Comparison of ENCODE assay signal across 25 cellular contexts in the genomic region with DNA sequence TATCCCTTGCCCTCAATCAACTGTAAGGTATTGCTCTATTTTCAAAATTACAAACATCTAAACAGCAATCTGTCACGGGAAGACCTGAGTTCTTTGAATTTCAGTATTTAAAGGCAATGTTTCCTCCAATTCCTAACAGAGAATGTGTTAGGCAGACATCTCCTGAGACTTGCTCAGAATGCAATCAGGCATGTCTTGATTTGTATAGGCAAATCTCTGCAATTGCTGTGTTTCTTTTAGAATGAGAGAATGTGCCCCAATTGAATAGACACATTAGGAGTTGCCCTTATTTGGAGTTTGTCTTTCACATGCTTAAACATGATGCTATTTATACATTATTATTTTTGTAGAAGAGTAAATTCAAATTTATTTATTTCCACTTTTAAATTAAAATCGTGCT.
"Had no signal": no experiment of that assay in that cellular context is flagged by ENCODE, and none has a peak within 500 bp of the region (broad histone marks: within the 10 kb centered on the region; RNA-seq: fewer than 3 reads in every experiment).

No MANE protein-coding gene starts in this region.

- ATAC-seq: activated CD8-positive, alpha-beta T cell treated with anti-CD3 and anti-CD28 coated beads for 36 hours; body of pancreas; gastrocnemius medialis; heart right ventricle; naive thymus-derived CD8-positive, alpha-beta T cell; stimulated activated naive B cell treated with anti-CD40 and anti-IgM and Interleukin-4, amounts not matched to agents 10 μg/mL and 1 μg/mL and 100 μg/mL, for 72 hours; T-helper 17 cell had no signal

- H3K4me3 ChIP-seq: body of pancreas, gastrocnemius medialis, heart right ventricle, left ventricle myocardium inferior, right atrium auricular region, tibial nerve, uterus had no signal

- H3K27me3 ChIP-seq: body of pancreas, gastrocnemius medialis, heart right ventricle, right atrium auricular region, tibial nerve, uterus had no signal

- H3K27ac Mint-ChIP-seq: activated CD8-positive, alpha-beta T cell treated with anti-CD3 and anti-CD28 coated beads for 36 hours; activated naive CD4-positive, alpha-beta T cell treated with anti-CD3 and anti-CD28 coated beads, Interleukin-2, amount 50 U/mL, for 24 hours; memory B cell; naive thymus-derived CD8-positive, alpha-beta T cell; progenitor cell of endocrine pancreas; stimulated activated naive B cell treated with anti-CD40 and anti-IgM and Interleukin-4, amounts not matched to agents 10 μg/mL and 1 μg/mL and 100 μg/mL, for 72 hours; T-helper 17 cell had no signal

- H3K36me3 Mint-ChIP-seq: activated naive CD4-positive, alpha-beta T cell treated with anti-CD3 and anti-CD28 coated beads, Interleukin-2, amount 50 U/mL, for 24 hours; memory B cell; naive thymus-derived CD8-positive, alpha-beta T cell; stimulated activated naive B cell treated with anti-CD40 and anti-IgM and Interleukin-4, amounts not matched to agents 10 μg/mL and 1 μg/mL and 100 μg/mL, for 72 hours had no signal

- H3K9me3 Mint-ChIP-seq: memory B cell had no signal

- H3K4me1 Mint-ChIP-seq: activated naive CD4-positive, alpha-beta T cell treated with anti-CD3 and anti-CD28 coated beads, Interleukin-2, amount 50 U/mL, for 24 hours; memory B cell; naive thymus-derived CD8-positive, alpha-beta T cell; stimulated activated naive B cell treated with anti-CD40 and anti-IgM and Interleukin-4, amounts not matched to agents 10 μg/mL and 1 μg/mL and 100 μg/mL, for 72 hours; T-helper 17 cell had no signal

- FAIRE-seq: kidney had no signal

- H3K9me3 ChIP-seq: body of pancreas, gastrocnemius medialis, heart right ventricle, left ventricle myocardium inferior, right atrium auricular region, tibial nerve, uterus had no signal

- H3K4me3 Mint-ChIP-seq: activated CD8-positive, alpha-beta T cell treated with anti-CD3 and anti-CD28 coated beads for 36 hours; activated naive CD4-positive, alpha-beta T cell treated with anti-CD3 and anti-CD28 coated beads, Interleukin-2, amount 50 U/mL, for 24 hours; memory B cell; naive thymus-derived CD8-positive, alpha-beta T cell; stimulated activated naive B cell treated with anti-CD40 and anti-IgM and Interleukin-4, amounts not matched to agents 10 μg/mL and 1 μg/mL and 100 μg/mL, for 72 hours; T-helper 17 cell had no signal

- H3K4me1 ChIP-seq: body of pancreas, gastrocnemius medialis, heart right ventricle, left ventricle myocardium inferior, right atrium auricular region, tibial nerve, uterus had no signal

- DNase-seq: activated CD4-positive, alpha-beta T cell treated with anti-CD3 and anti-CD28 coated beads for 48 hours; activated CD8-positive, alpha-beta memory T cell treated with anti-CD3 and anti-CD28 coated beads, Interleukin-2, amount 50 U/mL, for 4 hours; activated CD8-positive, alpha-beta T cell treated with anti-CD3 and anti-CD28 coated beads for 36 hours; activated effector memory CD4-positive, alpha-beta T cell treated with anti-CD3 and anti-CD28 coated beads, Interleukin-2, amount 50 U/mL, for 16 hours; activated T-cell treated with anti-CD3 and anti-CD28 coated beads, Interleukin-2, amount 50 U/mL, for 48 hours; body of pancreas; cerebellar nuclear complex; effector memory CD4-positive, alpha-beta T cell; gastrocnemius medialis; heart right ventricle; kidney; left ventricle myocardium inferior; naive thymus-derived CD8-positive, alpha-beta T cell; occipital lobe; stimulated activated CD4-positive, alpha-beta T cell treated with anti-CD3 and anti-CD28 coated beads, Interleukin-15, amount 100 ng/mL, for 24 hours; stimulated activated CD4-positive, alpha-beta T cell treated with anti-CD3 and anti-CD28 coated beads, Interleukin-4, amount 100 ng/mL, for 1 hour; stimulated activated naive B cell treated with anti-CD40 and anti-IgM and Interleukin-4, amounts not matched to agents 10 μg/mL and 1 μg/mL and 100 μg/mL, for 72 hours; T-helper 17 cell; uterus; WERI-Rb-1 had no signal

- H3K36me3 ChIP-seq: gastrocnemius medialis, heart right ventricle, left ventricle myocardium inferior, right atrium auricular region, tibial nerve, uterus, WERI-Rb-1 had no signal

- H3K27me3 Mint-ChIP-seq: activated CD8-positive, alpha-beta T cell treated with anti-CD3 and anti-CD28 coated beads for 36 hours; activated naive CD4-positive, alpha-beta T cell treated with anti-CD3 and anti-CD28 coated beads, Interleukin-2, amount 50 U/mL, for 24 hours; memory B cell; naive thymus-derived CD8-positive, alpha-beta T cell; progenitor cell of endocrine pancreas; stimulated activated naive B cell treated with anti-CD40 and anti-IgM and Interleukin-4, amounts not matched to agents 10 μg/mL and 1 μg/mL and 100 μg/mL, for 72 hours; T-helper 17 cell had no signal

- H3K27ac ChIP-seq: body of pancreas, gastrocnemius medialis, heart right ventricle, left ventricle myocardium inferior, right atrium auricular region, tibial nerve, uterus, WERI-Rb-1 had no signal
